Comparison of ENCODE assay signal across 9 cellular contexts in the genomic region with DNA sequence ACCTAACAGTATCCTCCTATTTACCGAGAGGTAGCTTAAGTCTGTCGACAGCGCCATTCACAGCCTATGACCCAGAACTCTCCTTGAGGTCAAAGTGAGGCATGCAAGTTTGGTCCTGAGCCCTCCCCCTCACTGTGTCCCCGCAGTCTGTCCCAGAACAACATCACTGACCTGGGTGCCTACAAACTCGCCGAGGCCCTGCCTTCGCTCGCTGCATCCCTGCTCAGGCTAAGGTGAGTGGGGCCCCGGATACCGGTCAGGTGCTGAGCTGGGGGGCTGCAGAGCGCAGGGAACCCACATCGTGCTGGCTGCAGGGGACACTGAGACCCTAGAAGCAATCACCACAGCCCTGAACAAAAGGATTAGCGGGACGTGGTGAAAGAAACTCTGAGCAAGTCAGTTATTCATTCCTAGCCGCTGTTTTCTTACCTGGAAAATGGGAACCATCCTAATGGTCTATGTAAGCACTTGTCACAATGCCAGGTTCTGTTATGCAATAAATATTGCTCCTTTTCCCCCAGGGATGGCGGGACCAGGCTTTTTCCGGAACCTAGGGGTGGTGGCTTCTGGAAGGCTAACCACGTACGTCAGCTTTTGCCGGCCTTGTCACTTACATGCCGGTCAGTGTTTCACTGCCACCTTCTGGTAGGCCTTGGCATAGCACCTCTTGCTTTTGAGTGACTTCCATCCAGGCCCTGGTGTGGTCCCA. TPM values are rescaled to one million over a fixed set of nuclear protein-coding genes. Genes with fewer than 3 reads are reported as not detected.
DNase-seq lines count a peak whose midpoint lies in the region; ATAC-seq and TF ChIP-seq lines count a peak whose summit lies in the region.
"Had no signal": no experiment of that assay in that cellular context is flagged by ENCODE, and none has a peak within 500 bp of the region (broad histone marks: within the 10 kb centered on the region; RNA-seq: fewer than 3 reads in every experiment).

No MANE protein-coding gene starts in this region.

- H3K4me1 Mint-ChIP-seq in activated B cell treated with CpG ODN at 0.5 μM for 24 hours = peaks cover 72% of the 10 kb centered on the region

- CTCF ChIA-PET in activated B cell treated with CpG ODN at 0.5 μM for 24 hours (lab: Charles Lee) = interaction anchor here (0.7 to 3.3 kb wide), 29 partner anchors 10 to 404 kb away, joined by 3 to 44 read pairs (median 5); partner anchors contain the start of genes CIITA, DEXI, EMP2 and NUBP1

- POLR2A ChIA-PET in activated B cell treated with CpG ODN at 0.5 μM for 24 hours (lab: Charles Lee) = interaction anchor here (0.7 to 12.9 kb wide), 17 partner anchors 20 to 403 kb away, joined by 3 to 234 read pairs (median 6); partner anchors contain the start of genes CIITA, DEXI and NUBP1

- intact Hi-C loops in activated B cell treated with CpG ODN at 0.5 μM for 24 hours (cut with micrococcal nuclease) = loop anchor here (1.0 to 5.0 kb wide), 9 partner anchors 41 to 661 kb away; partner anchors contain the start of gene CIITA

- no peaks in the 10 kb centered on the region for H3K27me3 Mint-ChIP-seq in activated B cell treated with CpG ODN at 0.5 μM for 24 hours
- H3K27me3 Mint-ChIP-seq: activated naive CD8-positive, alpha-beta T cell had no signal

- peak overlapping the region; percentile 46 for H3K4me3 Mint-ChIP-seq in activated B cell treated with CpG ODN at 0.5 μM for 24 hours
- H3K4me3 Mint-ChIP-seq: activated naive CD8-positive, alpha-beta T cell had no signal

- peaks cover 87% of the 10 kb centered on the region for H3K36me3 Mint-ChIP-seq in activated B cell treated with CpG ODN at 0.5 μM for 24 hours (ENCODE audit: low read depth)

- H3K27ac Mint-ChIP-seq in activated B cell treated with CpG ODN at 0.5 μM for 24 hours = peak overlapping the region; percentile 88
- H3K27ac Mint-ChIP-seq: activated naive CD8-positive, alpha-beta T cell had no signal

- H3K9me3 Mint-ChIP-seq in activated B cell treated with CpG ODN at 0.5 μM for 24 hours = no peaks in the 10 kb centered on the region

- ATAC-seq in HG02588 (IDR thresholded peaks at IDR 0.05; ENCODE audit: unreplicated experiment) (peak; percentile 49), activated B cell treated with CpG ODN at 0.5 μM for 24 hours (ENCODE audit: low read depth) (peak; percentile 78), GM18519 (IDR thresholded peaks at IDR 0.05; ENCODE audit: low FRiP score, unreplicated experiment) (no peak)

- TF ChIP-seq CTCF in activated B cell treated with CpG ODN at 0.5 μM for 24 hours (IDR thresholded peaks at IDR 0.05) = no peak

- DNase-seq in COLO829 (ENCODE audit: low spot score) (peak; percentile 81), NCI-H2227 (lab: John Stamatoyannopoulos, UW; ENCODE audit: unreplicated experiment) (peak; percentile 93), activated B cell treated with CpG ODN at 0.5 μM for 24 hours (peak; percentile 80), kidney glomerular epithelial cell (lab: John Stamatoyannopoulos, UW) (peak; percentile 79)
- peak; percentile 49 for DNase-seq in central memory CD4-positive, alpha-beta T cell
- DNase-seq in stimulated activated CD4-positive, alpha-beta T cell treated with anti-CD3 and anti-CD28 coated beads, Interleukin-1b, Interleukin-23, amount 100 ng/mL, for 1 hour (ENCODE audit: low read depth in 2 of 2) = peak; percentile 41 to 73

RNA-seq across cellular contexts. Expression of gene DEXI, which starts 23.8 kb away (rescaled TPM):
- 18.0 and 19.8 TPM in 2 replicates for total RNA-seq in activated B cell treated with CpG ODN at 0.5 μM for 24 hours

RNA-seq across cellular contexts. Expression of gene CLEC16A, which starts 25.9 kb away (rescaled TPM):
- total RNA-seq in activated B cell treated with CpG ODN at 0.5 μM for 24 hours = 53.4 and 57.6 TPM in 2 replicates

RNA-seq across cellular contexts. Expression of gene CIITA, which starts 41.4 kb away (rescaled TPM):
- total RNA-seq in activated B cell treated with CpG ODN at 0.5 μM for 24 hours = 332 and 401 TPM in 2 replicates
